In the genomic region with DNA sequence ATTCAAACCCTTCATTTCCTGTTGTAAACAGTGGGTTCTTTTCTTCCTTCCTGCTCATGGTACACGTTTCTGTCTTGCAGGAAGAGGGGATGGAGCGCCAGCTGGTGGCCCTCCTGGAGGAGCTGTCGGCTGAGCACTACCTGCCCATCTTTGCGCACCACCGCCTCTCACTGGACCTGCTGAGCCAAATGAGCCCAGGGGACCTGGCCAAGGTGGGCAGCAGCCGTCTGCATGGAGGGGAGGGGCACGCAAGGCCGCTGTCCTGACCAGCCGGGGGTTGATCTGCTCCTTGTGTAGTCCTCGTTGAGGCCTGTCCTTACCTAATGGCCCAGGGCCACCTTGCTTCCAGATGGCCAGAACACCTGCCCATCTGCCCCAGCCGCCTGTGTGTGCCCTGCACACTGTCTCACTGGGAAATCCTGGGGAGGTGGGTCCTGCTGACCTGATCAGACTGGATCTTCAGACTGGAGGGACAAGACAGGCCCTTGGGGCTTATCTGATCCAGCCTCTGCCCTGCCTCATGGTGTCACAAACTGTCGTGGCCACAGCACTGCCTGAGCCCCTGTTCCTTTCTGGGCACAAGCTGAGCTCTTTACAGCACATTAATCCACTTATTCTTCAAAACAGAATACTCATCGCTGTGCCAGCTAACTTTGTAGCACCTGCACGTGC, we compare ENCODE assay signal across 1 cellular context.
TF ChIP-seq lines count a peak whose summit lies in the region.

No MANE protein-coding gene starts in this region.

TF ChIP-seq in endothelial cell of umbilical vein, 7 proteins besides CTCF, POLR2A, EP300 and RAD21:
- no peak for TF ChIP-seq MYC (IDR thresholded peaks at IDR 0.05; ENCODE audit: low read depth, low read length)
- TF ChIP-seq, protein P1, sequence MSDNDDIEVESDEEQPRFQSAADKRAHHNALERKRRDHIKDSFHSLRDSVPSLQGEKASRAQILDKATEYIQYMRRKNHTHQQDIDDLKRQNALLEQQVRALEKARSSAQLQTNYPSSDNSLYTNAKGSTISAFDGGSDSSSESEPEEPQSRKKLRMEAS (IDR thresholded peaks at IDR 0.05; ENCODE audit: insufficient read depth, insufficient read length): no peak
- TF ChIP-seq POLR2AphosphoS5 (IDR thresholded peaks at IDR 0.05; ENCODE audit: insufficient read depth, low read depth, low read length): peak; percentile 22
- TF ChIP-seq JUN (IDR thresholded peaks at IDR 0.05; ENCODE audit: borderline replicate concordance, insufficient read depth, insufficient read length, low read depth): no peak
